In genomic region chr13:41434030-41434429, GRCh38 we compare ENCODE assay signal across 1 cellular context. TPM values are rescaled to one million over a fixed set of nuclear protein-coding genes. Genes with fewer than 3 reads are reported as not detected.
"Had no signal": no experiment of that assay in that cellular context is flagged by ENCODE, and none has a peak within 500 bp of the region (broad histone marks: within the 10 kb centered on the region; RNA-seq: fewer than 3 reads in every experiment).

No MANE protein-coding gene starts in this region.

RNA-seq across cellular contexts. Expression of gene RGCC, which starts 23.3 kb away (rescaled TPM):
- total RNA-seq: SJCRH30 had no signal
